21 cellular contexts compared by ENCODE assay signal in genomic region chr10:47161465-47161864, GRCh38.
"Had no signal": no experiment of that assay in that cellular context is flagged by ENCODE, and none has a peak within 500 bp of the region (broad histone marks: within the 10 kb centered on the region; RNA-seq: fewer than 3 reads in every experiment).

No MANE protein-coding gene starts in this region.

- H3K9me3 ChIP-seq: gastrocnemius medialis, lower lobe of right lung, ovary, psoas muscle, sigmoid colon, testis, tibial artery had no signal

- H3K4me3 Mint-ChIP-seq: natural killer cell; stimulated activated memory B cell treated with anti-CD40 and anti-IgM and Interleukin-4, amounts not matched to agents 10 μg/mL and 1 μg/mL and 100 μg/mL, for 72 hours; type B pancreatic cell had no signal

- H3K36me3 ChIP-seq: gastrocnemius medialis, lower lobe of right lung, ovary, sigmoid colon, tibial artery had no signal

- H3K27ac ChIP-seq: gastrocnemius medialis, lower lobe of right lung, ovary, psoas muscle, testis, tibial artery had no signal

- H3K36me3 Mint-ChIP-seq: natural killer cell; stimulated activated memory B cell treated with anti-CD40 and anti-IgM and Interleukin-4, amounts not matched to agents 10 μg/mL and 1 μg/mL and 100 μg/mL, for 72 hours; type B pancreatic cell had no signal

- H3K27ac Mint-ChIP-seq: natural killer cell; stimulated activated memory B cell treated with anti-CD40 and anti-IgM and Interleukin-4, amounts not matched to agents 10 μg/mL and 1 μg/mL and 100 μg/mL, for 72 hours; type B pancreatic cell had no signal

- H3K4me3 ChIP-seq: gastrocnemius medialis, lower lobe of right lung, ovary, psoas muscle, sigmoid colon, testis, tibial artery had no signal

- H3K9me3 Mint-ChIP-seq: natural killer cell; stimulated activated memory B cell treated with anti-CD40 and anti-IgM and Interleukin-4, amounts not matched to agents 10 μg/mL and 1 μg/mL and 100 μg/mL, for 72 hours; type B pancreatic cell had no signal

- H3K27me3 ChIP-seq: gastrocnemius medialis, ovary, sigmoid colon, testis, tibial artery had no signal

- H3K4me1 ChIP-seq: gastrocnemius medialis, psoas muscle, testis had no signal

- DNase-seq: dermis blood vessel endothelial cell; effector memory CD4-positive, alpha-beta T cell; foreskin fibroblast; gastrocnemius medialis; left ventricle myocardium superior; lower lobe of right lung; natural killer cell; occipital lobe; ovary; posterior cingulate gyrus; psoas muscle; right cardiac atrium; sigmoid colon; stimulated activated CD4-positive, alpha-beta T cell treated with anti-CD3 and anti-CD28 coated beads, Interleukin-2, amount 100 ng/mL, for 24 hours; stimulated activated CD4-positive, alpha-beta T cell treated with anti-CD3 and anti-CD28 coated beads, Interleukin-4, amount 100 ng/mL, for 24 hours; stimulated activated naive CD8-positive, alpha-beta T cell treated with anti-CD3 and anti-CD28 coated beads, Interleukin-15, Interleukin-2, amounts not matched to agents 100 U/mL and 50 U/mL, for 24 hours; substantia nigra; testis; tibial artery had no signal
